In the genomic region with DNA sequence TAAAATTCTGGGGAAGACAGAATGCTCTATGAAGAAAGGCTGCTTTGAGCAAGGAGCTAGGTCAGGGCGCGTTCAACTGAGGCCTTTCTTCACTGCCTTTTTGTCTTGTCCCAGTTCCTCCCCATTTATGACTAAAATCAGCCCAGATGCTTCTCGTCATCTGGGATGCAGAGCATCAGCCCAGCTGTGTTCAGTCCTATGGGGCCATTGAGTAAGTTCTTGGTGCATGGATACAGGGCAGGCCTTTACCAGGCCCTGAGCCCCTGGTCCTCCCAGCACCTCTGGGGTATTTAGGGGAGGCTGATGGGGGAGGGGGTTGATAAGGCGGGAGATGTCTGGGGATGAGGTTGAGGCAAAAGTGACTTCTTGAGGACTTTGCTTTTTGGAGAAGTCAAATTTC, we compare ENCODE assay signal across 21 cellular contexts. TPM values are rescaled to one million over a fixed set of nuclear protein-coding genes. Genes with fewer than 3 reads are reported as not detected.
A peak's percentile ranks its signal among the peaks of the same experiment; 100 is the strongest.
DNase-seq lines count a peak whose midpoint lies in the region; ATAC-seq and TF ChIP-seq lines count a peak whose summit lies in the region.
"Had no signal": no experiment of that assay in that cellular context is flagged by ENCODE, and none has a peak within 500 bp of the region (broad histone marks: within the 10 kb centered on the region; RNA-seq: fewer than 3 reads in every experiment).

No MANE protein-coding gene starts in this region.

- DNase-seq in Right ventricle myocardium superior: no peak
- DNase-seq in left cardiac atrium: no peak
- no peak for DNase-seq in T-helper 17 cell
- DNase-seq in left ventricle myocardium inferior: no peak
- DNase-seq in NK-92 treated with Interleukin-12 subunit alpha and Interleukin-12 subunit beta, amount 100 ng/mL, for 24 hours (lab: John Stamatoyannopoulos, UW): no peak
- no peak for DNase-seq in NCI-H510A (lab: John Stamatoyannopoulos, UW)
- DNase-seq: activated CD4-positive, alpha-beta T cell treated with anti-CD3 and anti-CD28 coated beads, Interleukin-2, amount 50 U/mL, for 1 hour; CD8-positive, alpha-beta T cell; cortex of kidney; left colon; NCI-H1048; NCI-H2029; NCI-H226; NCI-H82; OCI-M1; psoas muscle; SHP77 had no signal

- H3K36me3 ChIP-seq in left ventricle myocardium inferior: peaks cover 59% of the 10 kb centered on the region

- H3K9me3 Mint-ChIP-seq in stimulated activated memory B cell treated with anti-CD40 and anti-IgM and Interleukin-4, amounts not matched to agents 10 μg/mL and 1 μg/mL and 100 μg/mL, for 72 hours: no peaks in the 10 kb centered on the region
- H3K9me3 Mint-ChIP-seq: brain; CD8-positive, alpha-beta T cell had no signal

- H3K9me3 ChIP-seq in T-helper 17 cell (ENCODE audit: control insufficient read depth, low read length, poor library complexity, severe bottlenecking) (no peaks in the 10 kb centered on the region), left ventricle myocardium inferior (replicated peaks) (no peaks in the 10 kb centered on the region)
- H3K9me3 ChIP-seq: neutrophil, psoas muscle, thoracic aorta had no signal

- H3K27ac ChIP-seq in left ventricle myocardium inferior (replicated peaks): peak overlapping the region; percentile 39
- H3K27ac ChIP-seq: neutrophil, psoas muscle had no signal

- H3K4me3 ChIP-seq in left ventricle myocardium inferior: no peak overlapping the region
- H3K4me3 ChIP-seq: psoas muscle, thoracic aorta had no signal

- peaks cover 53% of the 10 kb centered on the region for H3K4me1 Mint-ChIP-seq in T-helper 17 cell
- peaks cover 84% of the 10 kb centered on the region for H3K4me1 Mint-ChIP-seq in stimulated activated memory B cell treated with anti-CD40 and anti-IgM and Interleukin-4, amounts not matched to agents 10 μg/mL and 1 μg/mL and 100 μg/mL, for 72 hours

- H3K27ac Mint-ChIP-seq in T-helper 17 cell: peak overlapping the region; percentile 85
- peak overlapping the region; percentile 40 for H3K27ac Mint-ChIP-seq in stimulated activated memory B cell treated with anti-CD40 and anti-IgM and Interleukin-4, amounts not matched to agents 10 μg/mL and 1 μg/mL and 100 μg/mL, for 72 hours

- no peaks in the 10 kb centered on the region for H3K27me3 ChIP-seq in left ventricle myocardium inferior (ENCODE audit: low read depth)
- H3K27me3 ChIP-seq: neutrophil had no signal

- no peaks in the 10 kb centered on the region for H3K27me3 Mint-ChIP-seq in T-helper 17 cell
- H3K27me3 Mint-ChIP-seq in stimulated activated memory B cell treated with anti-CD40 and anti-IgM and Interleukin-4, amounts not matched to agents 10 μg/mL and 1 μg/mL and 100 μg/mL, for 72 hours: no peaks in the 10 kb centered on the region

- peaks cover 18% of the 10 kb centered on the region for H3K36me3 Mint-ChIP-seq in T-helper 17 cell (ENCODE audit: low read depth)
- H3K36me3 Mint-ChIP-seq in stimulated activated memory B cell treated with anti-CD40 and anti-IgM and Interleukin-4, amounts not matched to agents 10 μg/mL and 1 μg/mL and 100 μg/mL, for 72 hours: peaks cover 74% of the 10 kb centered on the region

- no peak for TF ChIP-seq CTCF in left ventricle myocardium inferior (IDR thresholded peaks at IDR 0.05; ENCODE audit: borderline replicate concordance)

- intact Hi-C loops in Right ventricle myocardium superior (cut with DNase I): no loop called here
- intact Hi-C loops in left cardiac atrium (cut with DNase I): no loop called here
- intact Hi-C loops in left ventricle myocardium inferior (cut with micrococcal nuclease): no loop called here

- peaks cover 82% of the 10 kb centered on the region for H3K4me1 ChIP-seq in left ventricle myocardium inferior

- H3K4me3 Mint-ChIP-seq in T-helper 17 cell: no peak overlapping the region
- H3K4me3 Mint-ChIP-seq in stimulated activated memory B cell treated with anti-CD40 and anti-IgM and Interleukin-4, amounts not matched to agents 10 μg/mL and 1 μg/mL and 100 μg/mL, for 72 hours: no peak overlapping the region
- H3K4me3 Mint-ChIP-seq: brain; CD8-positive, alpha-beta T cell had no signal

- ATAC-seq in Right ventricle myocardium superior (ENCODE audit: poor library complexity): peak; percentile 16
- no peak for ATAC-seq in left cardiac atrium
- no peak for ATAC-seq in T-helper 17 cell
- ATAC-seq in stimulated activated memory B cell treated with anti-CD40 and anti-IgM and Interleukin-4, amounts not matched to agents 10 μg/mL and 1 μg/mL and 100 μg/mL, for 72 hours: no peak
- ATAC-seq: CD8-positive, alpha-beta T cell; left colon; psoas muscle had no signal

RNA-seq across cellular contexts. Expression of a gene that starts 55.7 kb away (rescaled TPM):
- total RNA-seq in Right ventricle myocardium superior (20.1 TPM), left cardiac atrium (10 to 100 TPM; 22.8 to 40.4 TPM), T-helper 17 cell (10 to 100 TPM; 65.5 to 67.7 TPM), left ventricle myocardium inferior (25.7 TPM)
